ENCODE assay signal across 1 cellular context in genomic region chr2:240642806-240643092, GRCh38.
TF ChIP-seq lines count a peak whose summit lies in the region.

No MANE protein-coding gene starts in this region.

TF ChIP-seq in IMR-90, 13 proteins besides CTCF, POLR2A, EP300 and RAD21:
- TF ChIP-seq ELK1 (IDR thresholded peaks at IDR 0.05; ENCODE audit: borderline replicate concordance, low read depth, low read length) (no peak), MAZ (IDR thresholded peaks at IDR 0.05; ENCODE audit: borderline replicate concordance, low read depth, low read length) (no peak), MXI1 (IDR thresholded peaks at IDR 0.05; ENCODE audit: borderline replicate concordance, low read depth, low read length) (no peak), NFE2L2 (IDR thresholded peaks at IDR 0.05; ENCODE audit: low read depth, low read length) (no peak), SMC3 (IDR thresholded peaks at IDR 0.05; ENCODE audit: low read depth, low read length) (no peak), CHD1 (IDR thresholded peaks at IDR 0.05; ENCODE audit: low read depth, low read length) (no peak), BHLHE40 (IDR thresholded peaks at IDR 0.05; ENCODE audit: low read depth, low read length) (no peak), FOS (IDR thresholded peaks at IDR 0.05; ENCODE audit: low read depth, low read length) (no peak)
TF ChIP-seq in IMR-90: peak in this region for 0.
